Comparison of ENCODE assay signal across 1 cellular context in the genomic region with DNA sequence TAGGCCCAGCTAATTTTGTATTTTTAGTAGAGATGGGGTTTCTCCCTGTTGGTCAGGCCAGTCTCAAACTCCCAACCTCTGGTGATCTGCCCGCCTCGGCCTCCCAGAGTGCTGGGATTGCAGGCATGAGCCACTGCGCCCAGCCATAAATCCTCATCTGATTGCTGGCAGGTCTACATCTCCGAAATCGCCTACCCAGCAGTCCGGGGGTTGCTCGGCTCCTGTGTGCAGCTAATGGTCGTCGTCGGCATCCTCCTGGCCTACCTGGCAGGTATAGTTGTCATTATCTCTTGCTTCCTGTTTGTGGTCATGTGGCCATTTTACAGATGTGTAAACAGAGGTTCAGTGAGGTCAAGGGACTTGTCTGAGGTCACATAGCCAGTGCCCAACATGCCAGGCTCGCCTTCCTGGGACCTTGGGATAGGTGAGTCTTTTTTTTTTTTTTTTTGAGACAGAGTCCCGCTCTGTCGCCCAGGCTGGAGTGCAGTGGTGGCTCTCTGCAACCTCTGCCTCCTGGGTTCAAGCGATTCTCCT.
TF ChIP-seq lines count a peak whose summit lies in the region.

No MANE protein-coding gene starts in this region.

TF ChIP-seq in IMR-90, 13 proteins besides CTCF, POLR2A, EP300 and RAD21:
- TF ChIP-seq NFE2L2 (IDR thresholded peaks at IDR 0.05; ENCODE audit: low read depth, low read length) (no peak), RFX5 (IDR thresholded peaks at IDR 0.05; ENCODE audit: low read depth, low read length) (no peak), CEBPB (IDR thresholded peaks at IDR 0.05; ENCODE audit: low read depth, low read length) (no peak), RCOR1 (IDR thresholded peaks at IDR 0.05; ENCODE audit: insufficient replicate concordance, low read length) (no peak), MXI1 (IDR thresholded peaks at IDR 0.05; ENCODE audit: borderline replicate concordance, low read depth, low read length) (no peak), CHD1 (IDR thresholded peaks at IDR 0.05; ENCODE audit: low read depth, low read length) (no peak), SMC3 (IDR thresholded peaks at IDR 0.05; ENCODE audit: low read depth, low read length) (no peak), BHLHE40 (IDR thresholded peaks at IDR 0.05; ENCODE audit: low read depth, low read length) (no peak), FOS (IDR thresholded peaks at IDR 0.05; ENCODE audit: low read depth, low read length) (no peak), MAFK (IDR thresholded peaks at IDR 0.05; ENCODE audit: low read depth, low read length) (no peak), MAZ (IDR thresholded peaks at IDR 0.05; ENCODE audit: borderline replicate concordance, low read depth, low read length) (no peak)
- TF ChIP-seq, protein P1, sequence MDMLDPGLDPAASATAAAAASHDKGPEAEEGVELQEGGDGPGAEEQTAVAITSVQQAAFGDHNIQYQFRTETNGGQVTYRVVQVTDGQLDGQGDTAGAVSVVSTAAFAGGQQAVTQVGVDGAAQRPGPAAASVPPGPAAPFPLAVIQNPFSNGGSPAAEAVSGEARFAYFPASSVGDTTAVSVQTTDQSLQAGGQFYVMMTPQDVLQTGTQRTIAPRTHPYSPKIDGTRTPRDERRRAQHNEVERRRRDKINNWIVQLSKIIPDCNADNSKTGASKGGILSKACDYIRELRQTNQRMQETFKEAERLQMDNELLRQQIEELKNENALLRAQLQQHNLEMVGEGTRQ (IDR thresholded peaks at IDR 0.05; ENCODE audit: low read depth, low read length), result no peak
- TF ChIP-seq, protein P2, sequence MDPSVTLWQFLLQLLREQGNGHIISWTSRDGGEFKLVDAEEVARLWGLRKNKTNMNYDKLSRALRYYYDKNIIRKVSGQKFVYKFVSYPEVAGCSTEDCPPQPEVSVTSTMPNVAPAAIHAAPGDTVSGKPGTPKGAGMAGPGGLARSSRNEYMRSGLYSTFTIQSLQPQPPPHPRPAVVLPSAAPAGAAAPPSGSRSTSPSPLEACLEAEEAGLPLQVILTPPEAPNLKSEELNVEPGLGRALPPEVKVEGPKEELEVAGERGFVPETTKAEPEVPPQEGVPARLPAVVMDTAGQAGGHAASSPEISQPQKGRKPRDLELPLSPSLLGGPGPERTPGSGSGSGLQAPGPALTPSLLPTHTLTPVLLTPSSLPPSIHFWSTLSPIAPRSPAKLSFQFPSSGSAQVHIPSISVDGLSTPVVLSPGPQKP (IDR thresholded peaks at IDR 0.05; ENCODE audit: borderline replicate concordance, low read depth, low read length), result no peak
